24 cellular contexts compared by ENCODE assay signal in genomic region chr5:65830856-65831255, GRCh38.
DNase-seq lines count a peak whose midpoint lies in the region; ATAC-seq, FAIRE-seq and TF ChIP-seq lines count a peak whose summit lies in the region.
"Had no signal": no experiment of that assay in that cellular context is flagged by ENCODE, and none has a peak within 500 bp of the region (broad histone marks: within the 10 kb centered on the region; RNA-seq: fewer than 3 reads in every experiment).

No MANE protein-coding gene starts in this region.

- no peak overlapping the region for H3K4me3 ChIP-seq in BLaER1
- H3K4me3 ChIP-seq in heart left ventricle, result no peak overlapping the region
- H3K4me3 ChIP-seq: GM23248, K562, lower lobe of right lung, ovary, SJSA1, tibial artery had no signal

- POLR2A ChIA-PET in GM10248 (lab: Yijun Ruan, JAX), result no interaction called here

- H3K9ac ChIP-seq in BLaER1, result no peak overlapping the region
- H3K9ac ChIP-seq: GM23248 had no signal

- no peaks in the 10 kb centered on the region for H4K20me1 ChIP-seq in BLaER1

- H3K9me3 ChIP-seq in BLaER1 (no peaks in the 10 kb centered on the region), heart left ventricle (no peaks in the 10 kb centered on the region)
- H3K9me3 ChIP-seq: lower lobe of right lung, ovary, SJSA1, tibial artery had no signal

- H3K27ac ChIP-seq in BLaER1, result no peak overlapping the region
- H3K27ac ChIP-seq in heart left ventricle, result no peak overlapping the region
- H3K27ac ChIP-seq in foreskin keratinocyte, result no peak overlapping the region
- H3K27ac ChIP-seq: GM23248, lower lobe of right lung, ovary, SJSA1, tibial artery had no signal

- peak overlapping the region; percentile 18; the same call in 1 of the 2 replicates for H3K4me2 ChIP-seq in BLaER1

- H3K36me3 ChIP-seq in BLaER1 (0 out of 2 replicates have a peak, but pooled peaks cover 3% of the 10 kb centered on the region), heart left ventricle (no peaks in the 10 kb centered on the region)
- H3K36me3 ChIP-seq: lower lobe of right lung, ovary, SJSA1, tibial artery had no signal

- ATAC-seq in heart left ventricle (no peak), HG03378 (IDR thresholded peaks at IDR 0.05; ENCODE audit: unreplicated experiment) (no peak), foreskin keratinocyte (no peak)
- ATAC-seq: effector memory CD8-positive, alpha-beta T cell; K562; lower lobe of right lung; stimulated activated memory B cell treated with anti-CD40 and anti-IgM and Interleukin-4, amounts not matched to agents 10 μg/mL and 1 μg/mL and 100 μg/mL, for 72 hours had no signal

- DNase-seq in RPMI7951 (ENCODE audit: low read depth) (peak; percentile 2), frontal cortex (ENCODE audit: low spot score in 2 of 2) (no peak), nucleus accumbens (lab: John Stamatoyannopoulos, UW) (peak in 31 of 56 donors; percentile 3 to 76 (median 41)), heart left ventricle (no peak), GM10248 (ENCODE audit: extremely low spot score) (no peak), foreskin keratinocyte (no peak)
- DNase-seq: amniotic stem cell; central memory CD4-positive, alpha-beta T cell; DMS 273 treated with DMSO at 0.1 percent for 48 hours; effector memory CD8-positive, alpha-beta T cell; GM23248; immature natural killer cell; lower lobe of right lung; NCI-H1436 treated with DMSO at 0.1 percent for 48 hours; NCI-H2171 treated with DMSO at 0.1 percent for 48 hours; NCI-H774; ovary; tibial artery had no signal

- no peak for TF ChIP-seq POLR2A in heart left ventricle (IDR thresholded peaks at IDR 0.05)

- intact Hi-C loops in heart left ventricle (cut with DNase I), result no loop called here

- no peak for TF ChIP-seq CTCF in heart left ventricle (IDR thresholded peaks at IDR 0.05)
- no peak for TF ChIP-seq CTCF in GM10248 (IDR thresholded peaks at IDR 0.05; ENCODE audit: control extremely low read depth, extremely low read depth, low read depth, missing control alignments)
- no peak for TF ChIP-seq CTCF in foreskin keratinocyte (conservative IDR thresholded peaks at IDR 0.05)

- 54 to 85% (median 73%) methylated on average over 2 of the region's 2 CpGs for WGBS in heart left ventricle, 4 donors

- FAIRE-seq in frontal cortex (lab: Jason Lieb, UNC), result peak; percentile 91
- FAIRE-seq: G401.6, K562 had no signal

- CTCF ChIA-PET in GM10248 (lab: Yijun Ruan, JAX), result interaction anchor here (1.9 kb wide), 1 partner anchor 11 kb away, joined by 8 read pairs; no protein-coding TSS in a partner anchor

- H3K4me1 ChIP-seq in BLaER1 (peaks cover 15% of the 10 kb centered on the region), heart left ventricle (peaks cover 0 to 6% (median 0%) of the 10 kb centered on the region in 12 donors), foreskin keratinocyte (no peaks in the 10 kb centered on the region)

- H3K27me3 ChIP-seq in BLaER1, result no peaks in the 10 kb centered on the region
- no peaks in the 10 kb centered on the region for H3K27me3 ChIP-seq in heart left ventricle
- H3K27me3 ChIP-seq in foreskin keratinocyte, result no peaks in the 10 kb centered on the region
- H3K27me3 ChIP-seq: ovary, SJSA1, tibial artery had no signal

Comparison
In these comparisons a context has a peak if more than half of its experiments do, and no peak if none do; other contexts are left out.
1. DNase-seq: peak in RPMI7951 (single experiment) and nucleus accumbens (31 of 56); none in frontal cortex (0 of 2), heart left ventricle (0 of 5), GM10248 (single experiment) and foreskin keratinocyte (0 of 2).